Comparison of ENCODE assay signal across 27 cellular contexts in the genomic region with DNA sequence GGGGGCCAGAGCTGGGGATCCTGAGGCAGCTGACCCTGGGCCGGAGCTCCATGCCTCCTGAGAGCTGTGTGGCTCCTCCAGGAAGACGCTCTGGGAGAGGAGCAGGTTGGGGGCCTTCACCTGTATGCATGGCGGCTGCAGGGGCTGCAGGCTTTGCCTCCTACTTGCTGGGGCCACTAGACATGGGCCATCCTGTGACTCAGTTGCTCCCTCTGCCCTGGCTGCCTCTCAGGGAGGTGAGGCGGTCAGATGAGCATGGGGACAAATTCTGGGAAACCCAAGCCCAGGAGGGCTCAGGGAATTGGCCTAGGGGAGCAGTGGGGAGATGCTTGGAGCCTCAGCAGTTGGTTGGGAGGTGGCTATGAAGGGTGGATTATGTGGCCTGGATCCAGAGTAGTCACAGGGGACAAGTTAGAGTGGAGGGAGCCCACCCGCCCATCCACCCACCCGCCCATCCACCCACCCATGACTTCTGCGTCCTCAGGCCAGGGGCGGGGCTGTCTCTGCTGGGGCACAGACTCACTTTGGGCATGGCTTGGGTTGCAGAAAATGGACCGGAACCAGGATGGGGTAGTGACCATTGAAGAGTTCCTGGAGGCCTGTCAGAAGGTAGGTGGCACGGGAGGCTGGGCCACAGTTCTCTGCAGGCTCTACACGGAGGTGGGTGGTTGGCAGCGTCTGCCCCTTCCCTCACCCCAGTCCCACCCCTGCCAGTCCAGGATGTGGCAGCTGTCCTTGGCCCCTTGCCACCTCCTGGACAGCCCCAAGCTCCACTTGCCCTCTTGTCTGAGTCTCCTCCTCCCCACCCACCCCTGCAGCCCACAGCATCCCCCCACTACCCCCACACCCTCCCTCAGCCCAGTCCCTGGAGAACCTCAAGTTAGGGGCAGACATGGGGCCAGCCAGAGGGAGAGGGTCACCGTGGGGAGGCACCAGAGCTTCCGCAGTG.
"Had no signal": no experiment of that assay in that cellular context is flagged by ENCODE, and none has a peak within 500 bp of the region (broad histone marks: within the 10 kb centered on the region; RNA-seq: fewer than 3 reads in every experiment).

No MANE protein-coding gene starts in this region.

- H3K4me3 ChIP-seq: adrenal gland, ascending aorta, dorsolateral prefrontal cortex, esophagus squamous epithelium, gastroesophageal sphincter, heart left ventricle, lung, neural progenitor cell, psoas muscle, right atrium auricular region, transverse colon had no signal

- H3K4me1 ChIP-seq: adrenal gland, ascending aorta, psoas muscle had no signal

- H3K9me3 Mint-ChIP-seq: activated B cell treated with CpG ODN at 0.5 μM for 24 hours; activated naive CD4-positive, alpha-beta T cell treated with anti-CD3 and anti-CD28 coated beads, Interleukin-2, amount 50 U/mL, for 72 hours; activated T-helper 1 cell treated with anti-CD3 and anti-CD28 coated beads, Interleukin-12 subunit alpha, Interleukin-12 subunit beta, Interleukin-2, Interleukin-4 antibody, amounts not matched to agents 30 ng/mL and 10 ng/mL and 1 ng/mL, durations not matched to agents 14 hours and 24 hours and 36 hours; endodermal cell; naive thymus-derived CD4-positive, alpha-beta T cell; neural progenitor cell; stimulated activated naive CD8-positive, alpha-beta T cell treated with anti-CD3 and anti-CD28 coated beads, Interleukin-15, Interleukin-2, amounts not matched to agents 100 ng/mL and 50 ng/mL, for 24 hours; T-helper 1 cell treated with Interleukin-12 subunit alpha and Interleukin-12 subunit beta and Interleukin-4 antibody, amounts not matched to agents 30 μg/mL and 1 μg/mL, for 36 hours had no signal

- H3K36me3 ChIP-seq: adrenal gland, ascending aorta, brain microvascular endothelial cell, esophagus squamous epithelium, neural progenitor cell, right atrium auricular region, transverse colon had no signal

- H3K27ac Mint-ChIP-seq: activated B cell treated with CpG ODN at 0.5 μM for 24 hours; activated CD4-positive, alpha-beta T cell treated with anti-CD3 and anti-CD28 coated beads for 36 hours; activated T-helper 1 cell treated with anti-CD3 and anti-CD28 coated beads, Interleukin-12 subunit alpha, Interleukin-12 subunit beta, Interleukin-2, Interleukin-4 antibody, amounts not matched to agents 30 ng/mL and 10 ng/mL and 1 ng/mL, durations not matched to agents 14 hours and 24 hours and 36 hours; endodermal cell; naive thymus-derived CD4-positive, alpha-beta T cell; stimulated activated naive CD8-positive, alpha-beta T cell treated with anti-CD3 and anti-CD28 coated beads, Interleukin-15, Interleukin-2, amounts not matched to agents 100 ng/mL and 50 ng/mL, for 24 hours; T-helper 1 cell treated with Interleukin-12 subunit alpha and Interleukin-12 subunit beta and Interleukin-4 antibody, amounts not matched to agents 30 μg/mL and 1 μg/mL, for 36 hours had no signal

- ATAC-seq: activated CD4-positive, alpha-beta T cell treated with anti-CD3 and anti-CD28 coated beads for 36 hours; activated naive CD4-positive, alpha-beta T cell treated with anti-CD3 and anti-CD28 coated beads, Interleukin-2, amount 50 U/mL, for 72 hours; naive thymus-derived CD4-positive, alpha-beta T cell had no signal

- H3K4me3 Mint-ChIP-seq: activated B cell treated with CpG ODN at 0.5 μM for 24 hours; activated CD4-positive, alpha-beta T cell treated with anti-CD3 and anti-CD28 coated beads for 36 hours; activated T-helper 1 cell treated with anti-CD3 and anti-CD28 coated beads, Interleukin-12 subunit alpha, Interleukin-12 subunit beta, Interleukin-2, Interleukin-4 antibody, amounts not matched to agents 30 ng/mL and 10 ng/mL and 1 ng/mL, durations not matched to agents 14 hours and 24 hours and 36 hours; endodermal cell; naive thymus-derived CD4-positive, alpha-beta T cell; stimulated activated naive CD8-positive, alpha-beta T cell treated with anti-CD3 and anti-CD28 coated beads, Interleukin-15, Interleukin-2, amounts not matched to agents 100 ng/mL and 50 ng/mL, for 24 hours; T-helper 1 cell treated with Interleukin-12 subunit alpha and Interleukin-12 subunit beta and Interleukin-4 antibody, amounts not matched to agents 30 μg/mL and 1 μg/mL, for 36 hours had no signal

- H3K27me3 ChIP-seq: adrenal gland, ascending aorta, brain microvascular endothelial cell, dorsolateral prefrontal cortex, heart left ventricle, right atrium auricular region, transverse colon had no signal

- FAIRE-seq: keratinocyte had no signal

- H3K36me3 Mint-ChIP-seq: activated naive CD4-positive, alpha-beta T cell treated with anti-CD3 and anti-CD28 coated beads, Interleukin-2, amount 50 U/mL, for 72 hours; naive thymus-derived CD4-positive, alpha-beta T cell; neural progenitor cell had no signal

- H3K9me3 ChIP-seq: adrenal gland, ascending aorta, esophagus squamous epithelium, gastroesophageal sphincter, heart left ventricle, psoas muscle, right atrium auricular region, transverse colon had no signal

- H3K27ac ChIP-seq: adrenal gland, ascending aorta, brain microvascular endothelial cell, dorsolateral prefrontal cortex, esophagus squamous epithelium, gastroesophageal sphincter, heart left ventricle, neural progenitor cell, psoas muscle, right atrium auricular region, transverse colon had no signal

- H3K4me1 Mint-ChIP-seq: activated B cell treated with CpG ODN at 0.5 μM for 24 hours; activated CD4-positive, alpha-beta T cell treated with anti-CD3 and anti-CD28 coated beads for 36 hours; endodermal cell had no signal

- DNase-seq: activated B cell treated with CpG ODN at 0.5 μM for 24 hours; activated CD4-positive, alpha-beta T cell treated with anti-CD3 and anti-CD28 coated beads for 36 hours; activated CD4-positive, alpha-beta T cell treated with anti-CD3 and anti-CD28 coated beads, Interleukin-2, amount 50 U/mL, for 4 hours; activated gamma-delta T cell; brain microvascular endothelial cell; central memory CD4-positive, alpha-beta T cell; esophagus squamous epithelium; heart left ventricle; left colon; naive thymus-derived CD4-positive, alpha-beta T cell; psoas muscle; stimulated activated CD4-positive, alpha-beta T cell treated with anti-CD3 and anti-CD28 coated beads, Interleukin-4, amount 100 ng/mL, for 24 hours; T1000; transverse colon had no signal
